1 cellular context compared by ENCODE assay signal in the genomic region with DNA sequence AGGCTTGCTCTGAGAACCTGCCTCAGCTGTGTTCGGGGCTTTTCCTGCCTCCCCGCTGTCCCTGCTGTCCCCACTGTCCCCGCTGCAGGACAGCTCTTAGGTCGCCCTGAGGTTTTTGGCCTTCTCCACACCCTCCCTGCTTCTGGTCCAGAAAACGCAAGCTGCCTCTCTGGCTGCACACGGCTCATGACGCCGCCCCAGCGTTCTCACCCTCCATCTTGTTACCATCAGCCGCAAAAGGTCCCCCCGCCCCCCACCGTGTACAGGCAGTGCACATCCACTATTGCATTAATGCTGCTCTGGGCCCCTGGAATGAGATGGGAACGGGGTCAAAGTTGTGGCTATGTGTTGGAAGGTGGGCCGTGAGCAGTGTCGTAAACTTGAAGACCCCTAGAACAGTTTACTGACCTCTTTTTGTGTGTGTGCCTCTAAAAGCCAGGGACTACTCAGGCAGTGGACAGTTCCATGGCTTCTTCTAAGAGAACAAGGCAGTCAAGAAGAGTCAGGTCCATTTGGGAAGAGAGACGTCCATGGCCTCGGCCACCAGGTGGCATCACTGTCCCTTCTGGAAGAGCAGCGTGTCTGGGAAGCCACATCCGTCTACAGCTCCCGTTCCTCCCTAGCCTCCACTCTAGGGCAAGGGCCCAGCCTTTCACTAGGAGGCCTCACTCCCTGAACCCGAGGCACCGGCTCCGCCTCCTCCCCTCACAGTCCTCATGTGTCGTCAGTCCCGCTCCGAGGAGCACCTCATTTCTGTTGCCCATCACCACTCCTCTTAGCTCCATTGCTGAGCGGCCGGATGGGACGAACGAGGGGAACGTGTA.
TF ChIP-seq lines count a peak whose summit lies in the region.

No MANE protein-coding gene starts in this region.

TF ChIP-seq in K562, 482 proteins besides CTCF, POLR2A, EP300 and RAD21 (continued from another document and continues in another):
- TF ChIP-seq, protein P1, sequence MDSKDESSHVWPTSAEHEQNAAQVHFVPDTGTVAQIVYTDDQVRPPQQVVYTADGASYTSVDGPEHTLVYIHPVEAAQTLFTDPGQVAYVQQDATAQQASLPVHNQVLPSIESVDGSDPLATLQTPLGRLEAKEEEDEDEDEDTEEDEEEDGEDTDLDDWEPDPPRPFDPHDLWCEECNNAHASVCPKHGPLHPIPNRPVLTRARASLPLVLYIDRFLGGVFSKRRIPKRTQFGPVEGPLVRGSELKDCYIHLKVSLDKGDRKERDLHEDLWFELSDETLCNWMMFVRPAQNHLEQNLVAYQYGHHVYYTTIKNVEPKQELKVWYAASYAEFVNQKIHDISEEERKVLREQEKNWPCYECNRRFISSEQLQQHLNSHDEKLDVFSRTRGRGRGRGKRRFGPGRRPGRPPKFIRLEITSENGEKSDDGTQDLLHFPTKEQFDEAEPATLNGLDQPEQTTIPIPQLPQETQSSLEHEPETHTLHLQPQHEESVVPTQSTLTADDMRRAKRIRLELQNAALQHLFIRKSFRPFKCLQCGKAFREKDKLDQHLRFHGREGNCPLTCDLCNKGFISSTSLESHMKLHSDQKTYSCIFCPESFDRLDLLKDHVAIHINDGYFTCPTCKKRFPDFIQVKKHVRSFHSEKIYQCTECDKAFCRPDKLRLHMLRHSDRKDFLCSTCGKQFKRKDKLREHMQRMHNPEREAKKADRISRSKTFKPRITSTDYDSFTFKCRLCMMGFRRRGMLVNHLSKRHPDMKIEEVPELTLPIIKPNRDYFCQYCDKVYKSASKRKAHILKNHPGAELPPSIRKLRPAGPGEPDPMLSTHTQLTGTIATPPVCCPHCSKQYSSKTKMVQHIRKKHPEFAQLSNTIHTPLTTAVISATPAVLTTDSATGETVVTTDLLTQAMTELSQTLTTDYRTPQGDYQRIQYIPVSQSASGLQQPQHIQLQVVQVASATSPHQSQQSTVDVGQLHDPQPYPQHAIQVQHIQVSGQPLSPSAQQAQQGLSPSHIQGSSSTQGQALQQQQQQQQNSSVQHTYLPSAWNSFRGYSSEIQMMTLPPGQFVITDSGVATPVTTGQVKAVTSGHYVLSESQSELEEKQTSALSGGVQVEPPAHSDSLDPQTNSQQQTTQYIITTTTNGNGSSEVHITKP (IDR thresholded peaks at IDR 0.05; ENCODE audit: partially characterized antibody): peak; percentile 47
- no peak for TF ChIP-seq ZNF77 (CRISPR knock-in tag; IDR thresholded peaks at IDR 0.05)
- TF ChIP-seq MAZ (CRISPR knock-in tag; conservative IDR thresholded peaks at IDR 0.05 in 1 of 2, IDR thresholded peaks at IDR 0.05 in 1 of 2): peak; percentile 38 to 57
- TF ChIP-seq, protein P2, sequence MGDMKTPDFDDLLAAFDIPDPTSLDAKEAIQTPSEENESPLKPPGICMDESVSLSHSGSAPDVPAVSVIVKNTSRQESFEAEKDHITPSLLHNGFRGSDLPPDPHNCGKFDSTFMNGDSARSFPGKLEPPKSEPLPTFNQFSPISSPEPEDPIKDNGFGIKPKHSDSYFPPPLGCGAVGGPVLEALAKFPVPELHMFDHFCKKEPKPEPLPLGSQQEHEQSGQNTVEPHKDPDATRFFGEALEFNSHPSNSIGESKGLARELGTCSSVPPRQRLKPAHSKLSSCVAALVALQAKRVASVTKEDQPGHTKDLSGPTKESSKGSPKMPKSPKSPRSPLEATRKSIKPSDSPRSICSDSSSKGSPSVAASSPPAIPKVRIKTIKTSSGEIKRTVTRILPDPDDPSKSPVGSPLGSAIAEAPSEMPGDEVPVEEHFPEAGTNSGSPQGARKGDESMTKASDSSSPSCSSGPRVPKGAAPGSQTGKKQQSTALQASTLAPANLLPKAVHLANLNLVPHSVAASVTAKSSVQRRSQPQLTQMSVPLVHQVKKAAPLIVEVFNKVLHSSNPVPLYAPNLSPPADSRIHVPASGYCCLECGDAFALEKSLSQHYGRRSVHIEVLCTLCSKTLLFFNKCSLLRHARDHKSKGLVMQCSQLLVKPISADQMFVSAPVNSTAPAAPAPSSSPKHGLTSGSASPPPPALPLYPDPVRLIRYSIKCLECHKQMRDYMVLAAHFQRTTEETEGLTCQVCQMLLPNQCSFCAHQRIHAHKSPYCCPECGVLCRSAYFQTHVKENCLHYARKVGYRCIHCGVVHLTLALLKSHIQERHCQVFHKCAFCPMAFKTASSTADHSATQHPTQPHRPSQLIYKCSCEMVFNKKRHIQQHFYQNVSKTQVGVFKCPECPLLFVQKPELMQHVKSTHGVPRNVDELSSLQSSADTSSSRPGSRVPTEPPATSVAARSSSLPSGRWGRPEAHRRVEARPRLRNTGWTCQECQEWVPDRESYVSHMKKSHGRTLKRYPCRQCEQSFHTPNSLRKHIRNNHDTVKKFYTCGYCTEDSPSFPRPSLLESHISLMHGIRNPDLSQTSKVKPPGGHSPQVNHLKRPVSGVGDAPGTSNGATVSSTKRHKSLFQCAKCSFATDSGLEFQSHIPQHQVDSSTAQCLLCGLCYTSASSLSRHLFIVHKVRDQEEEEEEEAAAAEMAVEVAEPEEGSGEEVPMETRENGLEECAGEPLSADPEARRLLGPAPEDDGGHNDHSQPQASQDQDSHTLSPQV (IDR thresholded peaks at IDR 0.05): no peak
- peak; percentile 59; the same call in 1 of the 2 replicates for TF ChIP-seq HDAC2 (IDR thresholded peaks at IDR 0.05)
- TF ChIP-seq NFXL1 (CRISPR knock-in tag; IDR thresholded peaks at IDR 0.05): no peak
- TF ChIP-seq, protein P3, sequence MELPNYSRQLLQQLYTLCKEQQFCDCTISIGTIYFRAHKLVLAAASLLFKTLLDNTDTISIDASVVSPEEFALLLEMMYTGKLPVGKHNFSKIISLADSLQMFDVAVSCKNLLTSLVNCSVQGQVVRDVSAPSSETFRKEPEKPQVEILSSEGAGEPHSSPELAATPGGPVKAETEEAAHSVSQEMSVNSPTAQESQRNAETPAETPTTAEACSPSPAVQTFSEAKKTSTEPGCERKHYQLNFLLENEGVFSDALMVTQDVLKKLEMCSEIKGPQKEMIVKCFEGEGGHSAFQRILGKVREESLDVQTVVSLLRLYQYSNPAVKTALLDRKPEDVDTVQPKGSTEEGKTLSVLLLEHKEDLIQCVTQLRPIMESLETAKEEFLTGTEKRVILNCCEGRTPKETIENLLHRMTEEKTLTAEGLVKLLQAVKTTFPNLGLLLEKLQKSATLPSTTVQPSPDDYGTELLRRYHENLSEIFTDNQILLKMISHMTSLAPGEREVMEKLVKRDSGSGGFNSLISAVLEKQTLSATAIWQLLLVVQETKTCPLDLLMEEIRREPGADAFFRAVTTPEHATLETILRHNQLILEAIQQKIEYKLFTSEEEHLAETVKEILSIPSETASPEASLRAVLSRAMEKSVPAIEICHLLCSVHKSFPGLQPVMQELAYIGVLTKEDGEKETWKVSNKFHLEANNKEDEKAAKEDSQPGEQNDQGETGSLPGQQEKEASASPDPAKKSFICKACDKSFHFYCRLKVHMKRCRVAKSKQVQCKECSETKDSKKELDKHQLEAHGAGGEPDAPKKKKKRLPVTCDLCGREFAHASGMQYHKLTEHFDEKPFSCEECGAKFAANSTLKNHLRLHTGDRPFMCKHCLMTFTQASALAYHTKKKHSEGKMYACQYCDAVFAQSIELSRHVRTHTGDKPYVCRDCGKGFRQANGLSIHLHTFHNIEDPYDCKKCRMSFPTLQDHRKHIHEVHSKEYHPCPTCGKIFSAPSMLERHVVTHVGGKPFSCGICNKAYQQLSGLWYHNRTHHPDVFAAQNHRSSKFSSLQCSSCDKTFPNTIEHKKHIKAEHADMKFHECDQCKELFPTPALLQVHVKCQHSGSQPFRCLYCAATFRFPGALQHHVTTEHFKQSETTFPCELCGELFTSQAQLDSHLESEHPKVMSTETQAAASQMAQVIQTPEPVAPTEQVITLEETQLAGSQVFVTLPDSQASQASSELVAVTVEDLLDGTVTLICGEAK (IDR thresholded peaks at IDR 0.05): no peak
- TF ChIP-seq, protein P3 (CRISPR knock-in tag; IDR thresholded peaks at IDR 0.05): no peak
- no peak for TF ChIP-seq HDAC6 (IDR thresholded peaks at IDR 0.05; ENCODE audit: low read depth, low read length)
- no peak for TF ChIP-seq BRD4 (IDR thresholded peaks at IDR 0.05)
- TF ChIP-seq TBL1XR1 (IDR thresholded peaks at IDR 0.05; ENCODE audit: low read length in 2 of 2): peak in 1 of 2 experiments; percentile 28; a peak in 2 of 4 replicates
- no peak for TF ChIP-seq ZFP1 (CRISPR knock-in tag; IDR thresholded peaks at IDR 0.05)
- no peak for TF ChIP-seq PHB2 (IDR thresholded peaks at IDR 0.05; ENCODE audit: low read depth)
- no peak for TF ChIP-seq ESRRB (CRISPR knock-in tag; IDR thresholded peaks at IDR 0.05; ENCODE audit: borderline replicate concordance)
- TF ChIP-seq, protein P4, sequence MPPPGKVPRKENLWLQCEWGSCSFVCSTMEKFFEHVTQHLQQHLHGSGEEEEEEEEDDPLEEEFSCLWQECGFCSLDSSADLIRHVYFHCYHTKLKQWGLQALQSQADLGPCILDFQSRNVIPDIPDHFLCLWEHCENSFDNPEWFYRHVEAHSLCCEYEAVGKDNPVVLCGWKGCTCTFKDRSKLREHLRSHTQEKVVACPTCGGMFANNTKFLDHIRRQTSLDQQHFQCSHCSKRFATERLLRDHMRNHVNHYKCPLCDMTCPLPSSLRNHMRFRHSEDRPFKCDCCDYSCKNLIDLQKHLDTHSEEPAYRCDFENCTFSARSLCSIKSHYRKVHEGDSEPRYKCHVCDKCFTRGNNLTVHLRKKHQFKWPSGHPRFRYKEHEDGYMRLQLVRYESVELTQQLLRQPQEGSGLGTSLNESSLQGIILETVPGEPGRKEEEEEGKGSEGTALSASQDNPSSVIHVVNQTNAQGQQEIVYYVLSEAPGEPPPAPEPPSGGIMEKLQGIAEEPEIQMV (tag; conservative IDR thresholded peaks at IDR 0.05; ENCODE audit: low read depth): no peak
- TF ChIP-seq, protein P5, sequence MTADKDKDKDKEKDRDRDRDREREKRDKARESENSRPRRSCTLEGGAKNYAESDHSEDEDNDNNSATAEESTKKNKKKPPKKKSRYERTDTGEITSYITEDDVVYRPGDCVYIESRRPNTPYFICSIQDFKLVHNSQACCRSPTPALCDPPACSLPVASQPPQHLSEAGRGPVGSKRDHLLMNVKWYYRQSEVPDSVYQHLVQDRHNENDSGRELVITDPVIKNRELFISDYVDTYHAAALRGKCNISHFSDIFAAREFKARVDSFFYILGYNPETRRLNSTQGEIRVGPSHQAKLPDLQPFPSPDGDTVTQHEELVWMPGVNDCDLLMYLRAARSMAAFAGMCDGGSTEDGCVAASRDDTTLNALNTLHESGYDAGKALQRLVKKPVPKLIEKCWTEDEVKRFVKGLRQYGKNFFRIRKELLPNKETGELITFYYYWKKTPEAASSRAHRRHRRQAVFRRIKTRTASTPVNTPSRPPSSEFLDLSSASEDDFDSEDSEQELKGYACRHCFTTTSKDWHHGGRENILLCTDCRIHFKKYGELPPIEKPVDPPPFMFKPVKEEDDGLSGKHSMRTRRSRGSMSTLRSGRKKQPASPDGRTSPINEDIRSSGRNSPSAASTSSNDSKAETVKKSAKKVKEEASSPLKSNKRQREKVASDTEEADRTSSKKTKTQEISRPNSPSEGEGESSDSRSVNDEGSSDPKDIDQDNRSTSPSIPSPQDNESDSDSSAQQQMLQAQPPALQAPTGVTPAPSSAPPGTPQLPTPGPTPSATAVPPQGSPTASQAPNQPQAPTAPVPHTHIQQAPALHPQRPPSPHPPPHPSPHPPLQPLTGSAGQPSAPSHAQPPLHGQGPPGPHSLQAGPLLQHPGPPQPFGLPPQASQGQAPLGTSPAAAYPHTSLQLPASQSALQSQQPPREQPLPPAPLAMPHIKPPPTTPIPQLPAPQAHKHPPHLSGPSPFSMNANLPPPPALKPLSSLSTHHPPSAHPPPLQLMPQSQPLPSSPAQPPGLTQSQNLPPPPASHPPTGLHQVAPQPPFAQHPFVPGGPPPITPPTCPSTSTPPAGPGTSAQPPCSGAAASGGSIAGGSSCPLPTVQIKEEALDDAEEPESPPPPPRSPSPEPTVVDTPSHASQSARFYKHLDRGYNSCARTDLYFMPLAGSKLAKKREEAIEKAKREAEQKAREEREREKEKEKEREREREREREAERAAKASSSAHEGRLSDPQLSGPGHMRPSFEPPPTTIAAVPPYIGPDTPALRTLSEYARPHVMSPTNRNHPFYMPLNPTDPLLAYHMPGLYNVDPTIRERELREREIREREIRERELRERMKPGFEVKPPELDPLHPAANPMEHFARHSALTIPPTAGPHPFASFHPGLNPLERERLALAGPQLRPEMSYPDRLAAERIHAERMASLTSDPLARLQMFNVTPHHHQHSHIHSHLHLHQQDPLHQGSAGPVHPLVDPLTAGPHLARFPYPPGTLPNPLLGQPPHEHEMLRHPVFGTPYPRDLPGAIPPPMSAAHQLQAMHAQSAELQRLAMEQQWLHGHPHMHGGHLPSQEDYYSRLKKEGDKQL (CRISPR knock-in tag; IDR thresholded peaks at IDR 0.05; ENCODE audit: borderline replicate concordance): no peak
- TF ChIP-seq KHSRP (IDR thresholded peaks at IDR 0.05): no peak
- TF ChIP-seq KLF13 (tag; IDR thresholded peaks at IDR 0.05; ENCODE audit: borderline replicate concordance, low read depth): no peak
- no peak for TF ChIP-seq SRSF7 (optimal IDR thresholded peaks at IDR 0.05; ENCODE audit: low read depth, low read length)
- TF ChIP-seq TRIM28 (IDR thresholded peaks at IDR 0.05): no peak; the same call in 1 of the 2 replicates
- TF ChIP-seq, protein P6, sequence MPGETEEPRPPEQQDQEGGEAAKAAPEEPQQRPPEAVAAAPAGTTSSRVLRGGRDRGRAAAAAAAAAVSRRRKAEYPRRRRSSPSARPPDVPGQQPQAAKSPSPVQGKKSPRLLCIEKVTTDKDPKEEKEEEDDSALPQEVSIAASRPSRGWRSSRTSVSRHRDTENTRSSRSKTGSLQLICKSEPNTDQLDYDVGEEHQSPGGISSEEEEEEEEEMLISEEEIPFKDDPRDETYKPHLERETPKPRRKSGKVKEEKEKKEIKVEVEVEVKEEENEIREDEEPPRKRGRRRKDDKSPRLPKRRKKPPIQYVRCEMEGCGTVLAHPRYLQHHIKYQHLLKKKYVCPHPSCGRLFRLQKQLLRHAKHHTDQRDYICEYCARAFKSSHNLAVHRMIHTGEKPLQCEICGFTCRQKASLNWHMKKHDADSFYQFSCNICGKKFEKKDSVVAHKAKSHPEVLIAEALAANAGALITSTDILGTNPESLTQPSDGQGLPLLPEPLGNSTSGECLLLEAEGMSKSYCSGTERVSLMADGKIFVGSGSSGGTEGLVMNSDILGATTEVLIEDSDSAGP (CRISPR knock-in tag; IDR thresholded peaks at IDR 0.05): no peak
- no peak for TF ChIP-seq NR2C1 (IDR thresholded peaks at IDR 0.05)
- no peak for TF ChIP-seq NR2C1 (tag; IDR thresholded peaks at IDR 0.05)
